ENCODE assay signal across 20 cellular contexts in genomic region chr2:152864601-152865000, GRCh38.
DNase-seq lines count a peak whose midpoint lies in the region; ATAC-seq and TF ChIP-seq lines count a peak whose summit lies in the region.
"Had no signal": no experiment of that assay in that cellular context is flagged by ENCODE, and none has a peak within 500 bp of the region (broad histone marks: within the 10 kb centered on the region; RNA-seq: fewer than 3 reads in every experiment).

No MANE protein-coding gene starts in this region.

- ATAC-seq in Right ventricle myocardium inferior (no peak), GM21825 (IDR thresholded peaks at IDR 0.05; ENCODE audit: unreplicated experiment) (no peak)
- ATAC-seq: A549, GM23338, HCT116, HepG2 had no signal

- no peaks in the 10 kb centered on the region for H3K27me3 Mint-ChIP-seq in type B pancreatic cell
- H3K27me3 Mint-ChIP-seq: CD4-positive, alpha-beta memory T cell had no signal

- H3K4me3 Mint-ChIP-seq in type B pancreatic cell, result no peak overlapping the region
- H3K4me3 Mint-ChIP-seq: CD14-positive monocyte; CD4-positive, alpha-beta memory T cell; GM23338 had no signal

- no peak for TF ChIP-seq CTCF in type B pancreatic cell (conservative IDR thresholded peaks at IDR 0.05)

- peaks cover 8% of the 10 kb centered on the region for H3K9me3 Mint-ChIP-seq in type B pancreatic cell

- H3K36me3 Mint-ChIP-seq in type B pancreatic cell, result no peaks in the 10 kb centered on the region
- H3K36me3 Mint-ChIP-seq: CD14-positive monocyte had no signal

- peak overlapping the region; percentile 2 for H3K27ac Mint-ChIP-seq in type B pancreatic cell
- H3K27ac Mint-ChIP-seq: CD4-positive, alpha-beta memory T cell; GM23338 had no signal

- DNase-seq in COLO829 (ENCODE audit: low spot score) (peak; percentile 62), RPMI7951 (ENCODE audit: low read depth) (peak; percentile 23), foreskin melanocyte (peak; percentile 52), type B pancreatic cell (ENCODE audit: extremely low spot score, unreplicated experiment) (no peak), Right ventricle myocardium inferior (ENCODE audit: missing footprints) (no peak), NOMO-1 (lab: John Stamatoyannopoulos, UW; ENCODE audit: unreplicated experiment in 2 of 2) (no peak)
- DNase-seq: CD4-positive, alpha-beta memory T cell; COR-L47; DMS 273 treated with DMSO at 0.1 percent for 48 hours; DMS53; DND-41; EL; H7; KG1 had no signal

- H3K4me1 Mint-ChIP-seq in type B pancreatic cell (ENCODE audit: unreplicated experiment), result peaks cover 8% of the 10 kb centered on the region
- H3K4me1 Mint-ChIP-seq: CD14-positive monocyte; CD4-positive, alpha-beta memory T cell; GM23338 had no signal

- intact Hi-C loops in Right ventricle myocardium inferior (cut with DNase I), result no loop called here

Comparison
In these comparisons a context has a peak if more than half of its experiments do, and no peak if none do; other contexts are left out.
1. DNase-seq: peak in COLO829 (single experiment), RPMI7951 (single experiment) and foreskin melanocyte (single experiment); none in type B pancreatic cell (single experiment), Right ventricle myocardium inferior (single experiment) and NOMO-1 (0 of 2).